In genomic region chr17:75845058-75845711, GRCh38 we compare ENCODE assay signal across 2 cellular contexts.
TF ChIP-seq lines count a peak whose summit lies in the region.

No MANE protein-coding gene starts in this region.

TF ChIP-seq in Ishikawa, 13 proteins besides CTCF, POLR2A, EP300 and RAD21:
- TF ChIP-seq CREB1 (IDR thresholded peaks at IDR 0.05; ENCODE audit: low read depth) (no peak), MAX (IDR thresholded peaks at IDR 0.05) (peak; percentile 81), YY1 (IDR thresholded peaks at IDR 0.05; ENCODE audit: low read depth) (no peak; the same call in 1 of the 2 replicates), NFIC (IDR thresholded peaks at IDR 0.05) (no peak), ZBTB7A (IDR thresholded peaks at IDR 0.05; ENCODE audit: low read depth) (no peak), TEAD4 (IDR thresholded peaks at IDR 0.05) (no peak; the same call in 1 of the 2 replicates), FOXM1 (IDR thresholded peaks at IDR 0.05; ENCODE audit: borderline replicate concordance, low read depth) (no peak; the same call in 1 of the 2 replicates), TAF1 (IDR thresholded peaks at IDR 0.05; ENCODE audit: low read depth) (no peak), CEBPB (IDR thresholded peaks at IDR 0.05) (no peak), USF1 (IDR thresholded peaks at IDR 0.05) (peak; percentile 92), REST (IDR thresholded peaks at IDR 0.05; ENCODE audit: low read depth) (0 out of 2 replicates have a peak, but pooled peaks have one; percentile 42)

TF ChIP-seq in GM12878, 131 proteins besides CTCF, POLR2A, EP300 and RAD21 (continues in another document):
- no peak for TF ChIP-seq NRF1 (conservative IDR thresholded peaks at IDR 0.05; ENCODE audit: low read depth, low read length)
- TF ChIP-seq MTA2 (IDR thresholded peaks at IDR 0.05; ENCODE audit: low read depth) = peak; percentile 35; the same call in 1 of the 2 replicates
- no peak for TF ChIP-seq RFX5 (IDR thresholded peaks at IDR 0.05; ENCODE audit: low read depth, low read length)
- TF ChIP-seq NR2C2 (IDR thresholded peaks at IDR 0.05; ENCODE audit: borderline replicate concordance, control insufficient read depth, insufficient read length, low read depth) = no peak
- TF ChIP-seq STAT1 (conservative IDR thresholded peaks at IDR 0.05) = 0 out of 2 replicates have a peak, but pooled peaks have one; percentile 16
- no peak; the same call in 1 of the 2 replicates for TF ChIP-seq BACH1 (IDR thresholded peaks at IDR 0.05; ENCODE audit: borderline replicate concordance)
- TF ChIP-seq E2F4 (IDR thresholded peaks at IDR 0.05; ENCODE audit: low read depth, low read length) = 0 out of 2 replicates have a peak, but pooled peaks have one; percentile 19
- TF ChIP-seq SMARCA5 (IDR thresholded peaks at IDR 0.05) = peak; percentile 75; the same call in 1 of the 2 replicates
- TF ChIP-seq KLF5 (IDR thresholded peaks at IDR 0.05; ENCODE audit: partially characterized antibody) = peak; percentile 27
- TF ChIP-seq ZBED1 (IDR thresholded peaks at IDR 0.05; ENCODE audit: borderline replicate concordance) = no peak
- no peak for TF ChIP-seq PAX5 (IDR thresholded peaks at IDR 0.05; ENCODE audit: borderline replicate concordance, low read depth, low read length)
- TF ChIP-seq ZNF384 (IDR thresholded peaks at IDR 0.05; ENCODE audit: borderline replicate concordance, low read depth, low read length) = no peak
- no peak for TF ChIP-seq BCL3 (IDR thresholded peaks at IDR 0.05; ENCODE audit: borderline replicate concordance, insufficient read depth, low read depth, low read length, poor library complexity, severe bottlenecking)
- no peak for TF ChIP-seq YBX1 (IDR thresholded peaks at IDR 0.05)
- peak; percentile 22; the same call in 1 of the 2 replicates for TF ChIP-seq REST (IDR thresholded peaks at IDR 0.05; ENCODE audit: low read depth, low read length)
- TF ChIP-seq CHD4 (IDR thresholded peaks at IDR 0.05) = no peak
- no peak for TF ChIP-seq ZBTB4 (CRISPR knock-in tag; IDR thresholded peaks at IDR 0.05)
- TF ChIP-seq MAX (IDR thresholded peaks at IDR 0.05; ENCODE audit: low read depth, low read length) = peak; percentile 53; the same call in 1 of the 2 replicates
- no peak for TF ChIP-seq EZH2 (IDR thresholded peaks at IDR 0.05; ENCODE audit: borderline replicate concordance, control insufficient read depth, low read depth, low read length)
- no peak for TF ChIP-seq JUNB (IDR thresholded peaks at IDR 0.05)
- no peak for TF ChIP-seq TARDBP (IDR thresholded peaks at IDR 0.05; ENCODE audit: borderline replicate concordance)
- TF ChIP-seq ATF3 (IDR thresholded peaks at IDR 0.05; ENCODE audit: borderline replicate concordance, extremely low read depth, low read depth, low read length) = no peak
- TF ChIP-seq BMI1 (IDR thresholded peaks at IDR 0.05; ENCODE audit: borderline replicate concordance) = no peak
- no peak for TF ChIP-seq MYB (IDR thresholded peaks at IDR 0.05; ENCODE audit: borderline replicate concordance, low read depth, low read length)
- no peak for TF ChIP-seq KDM1A (IDR thresholded peaks at IDR 0.05; ENCODE audit: borderline replicate concordance)
- TF ChIP-seq CBX5 (IDR thresholded peaks at IDR 0.05; ENCODE audit: low read depth) = no peak
- TF ChIP-seq CUX1 (IDR thresholded peaks at IDR 0.05; ENCODE audit: insufficient replicate concordance, low read depth, low read length) = no peak
- TF ChIP-seq BHLHE40 (IDR thresholded peaks at IDR 0.05; ENCODE audit: borderline replicate concordance in 1 of 2, low read depth in 2 of 2, low read length in 1 of 2) = peak; percentile 82 to 95
- peak; percentile 50; the same call in 1 of the 2 replicates for TF ChIP-seq MLLT1 (IDR thresholded peaks at IDR 0.05)
- peak; percentile 58 for TF ChIP-seq DPF2 (IDR thresholded peaks at IDR 0.05)
- TF ChIP-seq ZNF687 (IDR thresholded peaks at IDR 0.05) = peak; percentile 89
- no peak for TF ChIP-seq CBFB (IDR thresholded peaks at IDR 0.05; ENCODE audit: low read depth)
